8 cellular contexts compared by ENCODE assay signal in the genomic region with DNA sequence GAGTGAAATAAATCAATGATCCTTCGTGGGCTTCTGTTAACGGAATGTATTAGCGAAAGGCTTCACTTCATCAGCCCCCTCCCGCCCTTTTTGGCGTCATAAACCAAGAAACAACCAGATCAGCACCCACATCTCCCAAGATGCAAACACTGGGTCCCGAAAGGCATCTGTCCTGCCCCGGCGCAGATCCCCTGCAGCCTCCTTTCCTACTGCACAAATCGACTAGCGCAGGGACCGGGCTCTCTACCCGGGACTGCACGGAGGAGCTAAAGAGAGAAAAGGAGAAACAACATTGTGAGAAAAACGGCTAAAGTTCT. TPM values are rescaled to one million over a fixed set of nuclear protein-coding genes. Genes with fewer than 3 reads are reported as not detected.
DNase-seq lines count a peak whose midpoint lies in the region; ATAC-seq and TF ChIP-seq lines count a peak whose summit lies in the region.

No MANE protein-coding gene starts in this region.

- peak; percentile 1 for DNase-seq in stimulated activated CD4-positive, alpha-beta T cell treated with anti-CD3 and anti-CD28 coated beads, Interleukin-2, amount 100 ng/mL, for 4 hours (ENCODE audit: low read depth)
- DNase-seq in stimulated activated CD4-positive, alpha-beta T cell treated with anti-CD3 and anti-CD28 coated beads, Interleukin-15, amount 100 ng/mL, for 24 hours = no peak
- DNase-seq in lower leg skin (ENCODE audit: low spot score in 2 of 2) = no peak
- no peak for DNase-seq in foreskin melanocyte
- no peak for DNase-seq in DMS114 treated with DMSO at 0.1 percent for 48 hours (lab: John Stamatoyannopoulos, UW; ENCODE audit: unreplicated experiment)

- H3K27me3 Mint-ChIP-seq in brain = peaks cover 17% of the 10 kb centered on the region

- TF ChIP-seq CTCF in brain (conservative IDR thresholded peaks at IDR 0.05) = no peak
- no peak for TF ChIP-seq CTCF in lower leg skin (IDR thresholded peaks at IDR 0.05)

- H3K4me1 ChIP-seq in urinary bladder (ENCODE audit: insufficient read depth) = no peaks in the 10 kb centered on the region

- no peaks in the 10 kb centered on the region for H3K9me3 Mint-ChIP-seq in brain

- intact Hi-C loops in lower leg skin (cut with DNase I; ENCODE audit: low total_unique reads) = no loop called here

- H3K27ac Mint-ChIP-seq in brain = peak overlapping the region; percentile 92 to 98 (median 97)

- H3K36me3 ChIP-seq in urinary bladder (ENCODE audit: insufficient read depth) = no peaks in the 10 kb centered on the region

- H3K4me3 ChIP-seq in lower leg skin (ENCODE audit: low read depth, poor library complexity, severe bottlenecking) (peak overlapping the region; percentile 80), urinary bladder (ENCODE audit: low read depth, low read length) (peak overlapping the region; percentile 92)

- peaks cover 5% of the 10 kb centered on the region for H3K36me3 Mint-ChIP-seq in brain

- peaks cover 40% of the 10 kb centered on the region for H3K4me1 Mint-ChIP-seq in brain

- 1 to 3% methylated on average over 14 of the region's 14 CpGs for WGBS in lower leg skin, 2 donors
- 2% methylated on average over 14 of the region's 14 CpGs for WGBS in urinary bladder

- peak overlapping the region; percentile 94 to 97 (median 95) for H3K4me3 Mint-ChIP-seq in brain

- peak overlapping the region; percentile 19 for H3K27ac ChIP-seq in urinary bladder (ENCODE audit: low read depth)

- TF ChIP-seq POLR2A in lower leg skin (IDR thresholded peaks at IDR 0.05) = no peak

- ATAC-seq in HG03439 (IDR thresholded peaks at IDR 0.05; ENCODE audit: unreplicated experiment) = peak; percentile 15

RNA-seq across cellular contexts. Expression of a gene that starts 0.6 kb away (rescaled TPM):
- polyA plus RNA-seq in brain (ENCODE audit: insufficient read depth, low read depth, low replicate concordance) = 3.8 TPM
- 100 to 1,000 TPM in 1 of 4 donors, 10 to 100 TPM in 3; 77.1 to 105 (median 80.5) TPM for total RNA-seq in lower leg skin
- 100 TPM for total RNA-seq in urinary bladder
- 10.3 TPM for polyA plus RNA-seq in urinary bladder
